Comparison of ENCODE assay signal across 25 cellular contexts in the genomic region with DNA sequence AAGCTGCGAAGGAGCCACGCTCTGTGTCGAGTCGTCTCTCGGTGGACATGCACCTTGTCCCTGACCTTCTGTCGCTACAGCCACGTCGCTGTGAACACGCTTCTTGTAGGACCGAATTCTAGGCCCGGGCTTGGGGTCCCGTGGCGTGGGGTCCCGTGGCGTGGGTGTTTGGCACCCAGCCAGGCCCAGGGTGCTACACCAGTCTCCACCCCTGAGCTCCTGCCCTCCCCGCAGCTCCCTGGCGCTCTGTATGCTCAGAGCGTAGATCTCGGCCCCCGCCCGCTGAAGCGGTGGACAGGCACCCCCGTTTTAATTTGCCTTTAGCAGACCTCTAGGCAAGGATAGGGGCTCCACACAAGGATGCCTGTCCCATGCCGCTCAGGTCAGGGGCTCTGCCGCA. TPM values are rescaled to one million over a fixed set of nuclear protein-coding genes. Genes with fewer than 3 reads are reported as not detected.
DNase-seq lines count a peak whose midpoint lies in the region; ATAC-seq, FAIRE-seq and TF ChIP-seq lines count a peak whose summit lies in the region.
"Had no signal": no experiment of that assay in that cellular context is flagged by ENCODE, and none has a peak within 500 bp of the region (broad histone marks: within the 10 kb centered on the region; RNA-seq: fewer than 3 reads in every experiment).

No MANE protein-coding gene starts in this region.

- no peaks in the 10 kb centered on the region for H3K27me3 Mint-ChIP-seq in stimulated activated naive CD8-positive, alpha-beta T cell treated with anti-CD3 and anti-CD28 coated beads, Interleukin-15, amount 100 ng/mL, for 72 hours
- H3K27me3 Mint-ChIP-seq: B cell; CD4-positive, alpha-beta T cell had no signal

- no peak for FAIRE-seq in K562 (lab: Jason Lieb, UNC)
- FAIRE-seq in D721Med (lab: Jason Lieb, UNC) = no peak
- FAIRE-seq: A549, GM12878, GM12892, GM18507 had no signal

- H3K9me3 Mint-ChIP-seq in stimulated activated naive CD8-positive, alpha-beta T cell treated with anti-CD3 and anti-CD28 coated beads, Interleukin-15, amount 100 ng/mL, for 72 hours = no peaks in the 10 kb centered on the region
- H3K9me3 Mint-ChIP-seq: CD4-positive, alpha-beta T cell; CD8-positive, alpha-beta T cell had no signal

- DNase-seq in stimulated activated naive CD8-positive, alpha-beta T cell treated with anti-CD3 and anti-CD28 coated beads, Interleukin-15, amount 100 ng/mL, for 72 hours = no peak
- DNase-seq in stimulated activated naive CD8-positive, alpha-beta T cell treated with anti-CD3 and anti-CD28 coated beads, Interleukin-15, Interleukin-2, amounts not matched to agents 100 U/mL and 50 U/mL, for 24 hours = no peak
- DNase-seq in K562 (ENCODE audit: extremely low read depth in 1 of 4, low spot score in 3 of 4) (no peak), glomerular visceral epithelial cell (ENCODE audit: extremely low spot score) (no peak), D721Med (ENCODE audit: insufficient read length, low spot score) (no peak)
- DNase-seq: AML-193; Calu3; CD4-positive, alpha-beta T cell; CD8-positive, alpha-beta T cell; DMS 273 treated with DMSO at 0.1 percent for 48 hours; DMS153; DMS53; DMS79; DND-41; EL; GDM1 had no signal

- H3K9me3 ChIP-seq in K562 (replicated peaks; ENCODE audit: control insufficient read depth, insufficient read depth, low read depth, low read length) = no peaks in the 10 kb centered on the region
- H3K9me3 ChIP-seq: A549; BLaER1 treated with 17β-estradiol and CSF1 and Interleukin-3, amounts not matched to agents 10 nM and 100 nM; Caco-2 had no signal

- no peak overlapping the region for H3K4me2 ChIP-seq in K562 (ENCODE audit: insufficient read depth, low read length)
- H3K4me2 ChIP-seq: A549; BLaER1 treated with 17β-estradiol and CSF1 and Interleukin-3, amounts not matched to agents 10 nM and 100 nM had no signal

- POLR2A ChIA-PET in K562 (lab: Yijun Ruan, JAX) = interaction anchor here (1.2 kb wide), 1 partner anchor 16 kb away, joined by 3 read pairs; no protein-coding TSS in a partner anchor

- CTCF ChIA-PET in K562 (lab: Yijun Ruan, JAX; ENCODE audit: low intra/inter-chr PET ratio) = no interaction called here

- 74% methylated on average over 17 of the region's 25 CpGs for WGBS in K562 (ENCODE audit: insufficient coverage, low coverage, missing lambda C conversion rate)

- no peaks in the 10 kb centered on the region for H3K27me3 ChIP-seq in K562 (ENCODE audit: control insufficient read depth in 2 of 2, insufficient read depth in 2 of 2, low read length in 2 of 2)
- H3K27me3 ChIP-seq: BLaER1 treated with 17β-estradiol and CSF1 and Interleukin-3, amounts not matched to agents 10 nM and 100 nM had no signal

- ATAC-seq in stimulated activated naive CD8-positive, alpha-beta T cell treated with anti-CD3 and anti-CD28 coated beads, Interleukin-15, amount 100 ng/mL, for 72 hours = peak; percentile 3
- ATAC-seq in stimulated activated naive CD8-positive, alpha-beta T cell treated with anti-CD3 and anti-CD28 coated beads, Interleukin-15, Interleukin-2, amounts not matched to agents 100 U/mL and 50 U/mL, for 24 hours = no peak
- no peak for ATAC-seq in K562
- ATAC-seq: A549; CD8-positive, alpha-beta T cell; GM12878 had no signal

- H3K27ac Mint-ChIP-seq in stimulated activated naive CD8-positive, alpha-beta T cell treated with anti-CD3 and anti-CD28 coated beads, Interleukin-15, amount 100 ng/mL, for 72 hours = no peak overlapping the region
- H3K27ac Mint-ChIP-seq: B cell; CD4-positive, alpha-beta T cell; CD8-positive, alpha-beta T cell had no signal

- H2AFZ ChIP-seq in K562 (ENCODE audit: low read depth, low read length) = no peak overlapping the region

- BruUV-seq in K562 (replicated peaks; lab: Mats Ljungman, UMichigan) = no TSS peak

- intact Hi-C loops in K562 (cut with micrococcal nuclease) = no loop called here

- TF ChIP-seq POLR2A in K562 (conservative IDR thresholded peaks at IDR 0.05) = no peak

- TF ChIP-seq EP300 in K562 (IDR thresholded peaks at IDR 0.05; ENCODE audit: low read length) = no peak

- no peaks in the 10 kb centered on the region for H3K4me1 Mint-ChIP-seq in stimulated activated naive CD8-positive, alpha-beta T cell treated with anti-CD3 and anti-CD28 coated beads, Interleukin-15, amount 100 ng/mL, for 72 hours
- H3K4me1 Mint-ChIP-seq: B cell had no signal

- in situ Hi-C loops in K562 (cut with MboI) = no loop called here

- no peak overlapping the region for H3K9ac ChIP-seq in K562 (ENCODE audit: insufficient read depth in 1 of 2, low read depth in 2 of 2, low read length in 2 of 2)
- H3K9ac ChIP-seq: BLaER1 treated with 17β-estradiol and CSF1 and Interleukin-3, amounts not matched to agents 10 nM and 100 nM had no signal

- no peaks in the 10 kb centered on the region for H3K79me2 ChIP-seq in K562 (ENCODE audit: control insufficient read depth, insufficient read depth, low read length)

- H4K20me1 ChIP-seq in K562 (replicated peaks; ENCODE audit: control insufficient read depth, insufficient read depth, low read length) = no peaks in the 10 kb centered on the region

- no peak overlapping the region for H3K4me3 ChIP-seq in K562
- H3K4me3 ChIP-seq: A549; BLaER1 treated with 17β-estradiol and CSF1 and Interleukin-3, amounts not matched to agents 10 nM and 100 nM; GM12878 had no signal

- H3K4me1 ChIP-seq in K562 (replicated peaks in 1 of 2; ENCODE audit: control insufficient read depth in 2 of 2, insufficient read depth in 2 of 2, low read length in 2 of 2) = peaks cover 0 to 36% of the 10 kb centered on the region in 2 experiments; a peak in 2 of 5 replicates
- H3K4me1 ChIP-seq: A549 had no signal

- H3K9me1 ChIP-seq in K562 (ENCODE audit: control insufficient read depth, insufficient read depth, low read length) = no peaks in the 10 kb centered on the region

- no peak overlapping the region for H3K27ac ChIP-seq in K562 (ENCODE audit: extremely low read depth, low read depth, low read length)
- H3K27ac ChIP-seq: 22Rv1; A549; BLaER1 treated with 17β-estradiol and CSF1 and Interleukin-3, amounts not matched to agents 10 nM and 100 nM; C4-2B had no signal

- no peak for TF ChIP-seq RAD21 in K562 (CRISPR knock-in tag; conservative IDR thresholded peaks at IDR 0.05 in 1 of 2, IDR thresholded peaks at IDR 0.05 in 1 of 2)

- no peaks in the 10 kb centered on the region for H3K36me3 ChIP-seq in K562 (ENCODE audit: control insufficient read depth, insufficient read depth, low read length)

- no peak overlapping the region for H3K4me3 Mint-ChIP-seq in stimulated activated naive CD8-positive, alpha-beta T cell treated with anti-CD3 and anti-CD28 coated beads, Interleukin-15, amount 100 ng/mL, for 72 hours
- H3K4me3 Mint-ChIP-seq: B cell; CD4-positive, alpha-beta T cell; CD8-positive, alpha-beta T cell had no signal

- TF ChIP-seq CTCF in K562 (IDR thresholded peaks at IDR 0.05 in 2 of 3, conservative IDR thresholded peaks at IDR 0.05 in 1 of 3; ENCODE audit: insufficient read depth in 2 of 3, low read depth in 1 of 3, low read length in 3 of 3) (no peak), D721Med (IDR thresholded peaks at IDR 0.05; ENCODE audit: insufficient read depth, missing control alignments) (no peak)

TF ChIP-seq in K562, 482 proteins besides CTCF, POLR2A, EP300 and RAD21 (continues in another document):
- peak; percentile 67 for TF ChIP-seq NFIC (IDR thresholded peaks at IDR 0.05)

RNA-seq across cellular contexts. Expression of a gene that starts 16.5 kb away (rescaled TPM):
- 65.7 and 167 TPM in 2 replicates for total RNA-seq in K562 (2011; cell fraction: chromatin; rRNA removed; ENCODE audit: low replicate concordance)
- 84.0 and 92.2 TPM in 2 replicates for total RNA-seq in K562 (2011; cell fraction: nucleolus; rRNA removed)
- 68.9 and 73.7 TPM in 2 replicates for total RNA-seq in K562 (2011; cell fraction: nucleoplasm; rRNA removed)
- total RNA-seq in K562 (2014; rRNA removed) = 12.7 and 17.5 TPM in 2 replicates
- 0.93 and 1.1 TPM in 2 replicates for total RNA-seq in K562 (2014; rRNA removed; fragmentation: Illumina TruSeq; extraction: Trizol)
- total RNA-seq in K562 (2015; rRNA removed; fragmentation: Illumina TruSeq; extraction: Trizol) = 4.0 and 4.6 TPM in 2 replicates
- 18.0 and 20.1 TPM in 2 replicates for total RNA-seq in K562 (2021)
- polyA plus RNA-seq in K562 (2011; rRNA removed) = 17.1 and 57.8 TPM in 2 replicates
- 29.3 and 39.3 TPM in 2 replicates for polyA plus RNA-seq in K562 (2011; cell fraction: cytosol; rRNA removed)
- polyA plus RNA-seq in K562 (2011; cell fraction: nucleus; rRNA removed) = 170 and 193 TPM in 2 replicates
- polyA plus RNA-seq in K562 (2012) = 17.2 and 26.5 TPM in 2 replicates
- polyA plus RNA-seq in K562 (2014; fragmentation: Illumina TruSeq; extraction: Trizol) = 5.0 and 11.6 TPM in 2 replicates
- not detected for polyA plus RNA-seq in K562 (2014; fragmentation: Nextera tagmentation; extraction: Ambion mirVana)
- polyA plus RNA-seq in K562 (2014; rRNA removed) = 21.2 and 24.1 TPM in 2 replicates
- polyA minus RNA-seq in K562 (2011; rRNA and poly(A)+ RNA removed) = 4.9 and 7.1 TPM in 2 replicates
- polyA minus RNA-seq in K562 (2011; cell fraction: cytosol; rRNA and poly(A)+ RNA removed) = 13.5 and 30.6 TPM in 2 replicates
- polyA minus RNA-seq in K562 (2011; cell fraction: nucleus; rRNA and poly(A)+ RNA removed) = 25.7 and 56.9 TPM in 2 replicates

RNA-seq across cellular contexts. Expression of a gene that starts 49.8 kb away (rescaled TPM):
- total RNA-seq in K562 (2011; cell fraction: chromatin; rRNA removed; ENCODE audit: low replicate concordance) = 40.7 and 125 TPM in 2 replicates
- 72.5 and 83.8 TPM in 2 replicates for total RNA-seq in K562 (2011; cell fraction: nucleolus; rRNA removed)
- total RNA-seq in K562 (2011; cell fraction: nucleoplasm; rRNA removed) = 47.5 and 50.5 TPM in 2 replicates
- total RNA-seq in K562 (2014; rRNA removed) (4.2 and 5.6 TPM in 2 replicates), K562 (2014; rRNA removed; fragmentation: Illumina TruSeq; extraction: Trizol) (0.83 and 0.98 TPM in 2 replicates), K562 (2015; rRNA removed; fragmentation: Illumina TruSeq; extraction: Trizol) (2.0 and 3.6 TPM in 2 replicates), K562 (2021) (17.3 and 29.4 TPM in 2 replicates)
- polyA plus RNA-seq in K562 (2011; rRNA removed) (3.2 and 6.2 TPM in 2 replicates), K562 (2014; fragmentation: Illumina TruSeq; extraction: Trizol) (2.5 and 9.1 TPM in 2 replicates), K562 (2014; fragmentation: Nextera tagmentation; extraction: Ambion mirVana) (under 1 TPM; 0.15 to 0.29 TPM), K562 (2014; rRNA removed) (13.2 and 16.9 TPM in 2 replicates)
- polyA plus RNA-seq in K562 (2011; cell fraction: cytosol; rRNA removed) = 2.1 and 4.1 TPM in 2 replicates
- 62.1 and 86.4 TPM in 2 replicates for polyA plus RNA-seq in K562 (2011; cell fraction: nucleus; rRNA removed)
- 12.1 and 39.2 TPM in 2 replicates for polyA plus RNA-seq in K562 (2012)
- polyA minus RNA-seq in K562 (2011; rRNA and poly(A)+ RNA removed) = 1.3 and 1.8 TPM in 2 replicates
- 3.1 and 11.4 TPM in 2 replicates for polyA minus RNA-seq in K562 (2011; cell fraction: cytosol; rRNA and poly(A)+ RNA removed)
- 15.5 and 15.9 TPM in 2 replicates for polyA minus RNA-seq in K562 (2011; cell fraction: nucleus; rRNA and poly(A)+ RNA removed)
